ENCODE assay signal across 9 cellular contexts in the genomic region with DNA sequence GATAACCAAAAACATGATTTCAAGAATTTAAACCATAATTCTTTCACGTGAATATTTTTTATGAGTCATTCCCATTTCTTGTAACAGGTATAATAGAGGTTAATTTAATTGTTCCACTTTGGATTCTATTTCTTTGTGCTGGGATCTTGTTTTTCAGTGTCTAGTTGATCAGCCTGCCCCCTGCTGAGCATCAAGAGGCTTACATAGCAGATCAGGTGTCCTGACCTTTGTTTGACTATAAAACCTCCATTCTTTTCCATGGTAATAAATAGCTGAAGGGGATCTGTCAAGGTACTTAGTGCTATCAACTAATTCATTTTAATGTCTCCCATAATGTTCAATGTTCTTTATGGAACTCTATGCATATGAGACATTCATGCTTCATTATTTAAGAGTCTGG. TPM values are rescaled to one million over a fixed set of nuclear protein-coding genes. Genes with fewer than 3 reads are reported as not detected.
A peak's percentile ranks its signal among the peaks of the same experiment; 100 is the strongest.
DNase-seq lines count a peak whose midpoint lies in the region; ATAC-seq and TF ChIP-seq lines count a peak whose summit lies in the region.
"Had no signal": no experiment of that assay in that cellular context is flagged by ENCODE, and none has a peak within 500 bp of the region (broad histone marks: within the 10 kb centered on the region; RNA-seq: fewer than 3 reads in every experiment).

No MANE protein-coding gene starts in this region.

- peaks cover 43% of the 10 kb centered on the region for H3K36me3 ChIP-seq in mammary epithelial cell (ENCODE audit: insufficient read depth, low read length)

- peaks cover 21% of the 10 kb centered on the region for H3K4me1 ChIP-seq in mammary epithelial cell (ENCODE audit: insufficient read depth, low read length)

- peak overlapping the region; percentile 77 for H3K4me2 ChIP-seq in mammary epithelial cell (ENCODE audit: insufficient read depth, low read depth, low read length)

- H3K27me3 Mint-ChIP-seq in nephron progenitor cell (ENCODE audit: low read depth, poor library complexity) = peaks cover 3% of the 10 kb centered on the region

- no peaks in the 10 kb centered on the region for H3K36me3 Mint-ChIP-seq in nephron progenitor cell (ENCODE audit: low read depth)

- no peaks in the 10 kb centered on the region for H3K27me3 ChIP-seq in mammary epithelial cell (ENCODE audit: insufficient read depth, low read length)

- intact Hi-C loops in mammary epithelial cell (cut with micrococcal nuclease) = loop anchor here (2.0 kb wide), 1 partner anchor 192 kb away; no protein-coding TSS in a partner anchor

- H3K4me1 Mint-ChIP-seq in nephron progenitor cell = peaks cover 56% of the 10 kb centered on the region
- H3K4me1 Mint-ChIP-seq: activated B cell treated with CpG ODN at 0.5 μM for 24 hours had no signal

- no TSS peak for BruUV-seq in mammary epithelial cell (replicated peaks; lab: Mats Ljungman, UMichigan)

- no peak overlapping the region for H3K4me3 Mint-ChIP-seq in nephron progenitor cell
- H3K4me3 Mint-ChIP-seq: activated B cell treated with CpG ODN at 0.5 μM for 24 hours had no signal

- peak; percentile 4 for DNase-seq in NCI-H2227 (lab: John Stamatoyannopoulos, UW; ENCODE audit: unreplicated experiment)
- no peak for DNase-seq in NCI-H2227 treated with DMSO at 0.1 percent for 48 hours (lab: John Stamatoyannopoulos, UW)
- DNase-seq in NCI-H1417 treated with DMSO at 0.1 percent for 48 hours (lab: John Stamatoyannopoulos, UW) = peak; percentile 17
- DNase-seq in mammary epithelial cell = no peak
- no peak for DNase-seq in nephron progenitor cell
- DNase-seq: activated B cell treated with CpG ODN at 0.5 μM for 24 hours had no signal

- dilution Hi-C loops in mammary epithelial cell (cut with HindIII; ENCODE audit: low sequenced_read_pairs) = loop anchor here (5.0 kb wide), 1 partner anchor 42 kb away; the partner anchor contains the start of gene SFR1

- TF ChIP-seq CTCF in mammary epithelial cell (conservative IDR thresholded peaks at IDR 0.05 in 1 of 2, IDR thresholded peaks at IDR 0.05 in 1 of 2; ENCODE audit: extremely low read depth in 1 of 2, insufficient read depth in 1 of 2, low read depth in 1 of 2, low read length in 2 of 2) = peak; percentile 67 to 69
- peak; percentile 49 for TF ChIP-seq CTCF in nephron progenitor cell (IDR thresholded peaks at IDR 0.05)

- CTCF ChIA-PET in mammary epithelial cell (lab: Charles Lee; ENCODE audit: low non-redundant PET) = interaction anchor here (1.4 kb wide), 1 partner anchor 41 kb away, joined by 5 read pairs; the partner anchor contains the start of gene SFR1

- peak overlapping the region; percentile 68 to 99 (median 96) for H3K4me3 ChIP-seq in mammary epithelial cell (replicated peaks in 1 of 3; ENCODE audit: insufficient read depth in 1 of 3, low read depth in 2 of 3, low read length in 3 of 3)

- no peak overlapping the region for H3K27ac Mint-ChIP-seq in nephron progenitor cell
- H3K27ac Mint-ChIP-seq: activated B cell treated with CpG ODN at 0.5 μM for 24 hours had no signal

- H3K9ac ChIP-seq in mammary epithelial cell (ENCODE audit: insufficient read depth, low read length) = no peak overlapping the region

- peaks cover 98% of the 10 kb centered on the region for H3K79me2 ChIP-seq in mammary epithelial cell (ENCODE audit: insufficient read depth, low read length)

- H4K20me1 ChIP-seq in mammary epithelial cell (ENCODE audit: insufficient read depth, low read length) = no peaks in the 10 kb centered on the region

- WGBS in mammary epithelial cell (ENCODE audit: low coverage, missing lambda C conversion rate) = 0% methylated on average over 1 of the region's 1 CpG

- ATAC-seq in HG03520 (IDR thresholded peaks at IDR 0.05; ENCODE audit: unreplicated experiment) (no peak), HG03097 (IDR thresholded peaks at IDR 0.05; ENCODE audit: low FRiP score, unreplicated experiment) (no peak), HG03196 (IDR thresholded peaks at IDR 0.05; ENCODE audit: unreplicated experiment) (no peak)

- in situ Hi-C loops in mammary epithelial cell (cut with MboI; ENCODE audit: low sequenced_read_pairs in 2 of 2) = loop anchor here in 1 of 2 donors (5.0 kb wide), 1 partner anchor 42 kb away; the partner anchor contains the start of gene SFR1

- no peak overlapping the region for H2AFZ ChIP-seq in mammary epithelial cell (ENCODE audit: low read depth, low read length)

- peak overlapping the region; percentile 100 for H3K27ac ChIP-seq in mammary epithelial cell (ENCODE audit: insufficient read depth, low read depth, low read length)

- no peaks in the 10 kb centered on the region for H3K9me3 ChIP-seq in mammary epithelial cell (replicated peaks; ENCODE audit: insufficient read depth, low read length)

- no peaks in the 10 kb centered on the region for H3K9me3 Mint-ChIP-seq in nephron progenitor cell
- H3K9me3 Mint-ChIP-seq: activated B cell treated with CpG ODN at 0.5 μM for 24 hours had no signal

RNA-seq across cellular contexts. Expression of gene COL17A1, which starts 4.9 kb away (rescaled TPM):
- 1,000 to 10,000 TPM; 1,287 to 2,380 TPM for total RNA-seq in mammary epithelial cell
- polyA plus RNA-seq in mammary epithelial cell = 2,244 TPM
- polyA minus RNA-seq in mammary epithelial cell = 1,040 TPM
- total RNA-seq: activated B cell treated with CpG ODN at 0.5 μM for 24 hours had no signal

RNA-seq across cellular contexts. Expression of gene SFR1, which starts 41.2 kb away (rescaled TPM):
- 10 to 100 TPM in 1 of 2 donors, 1 to 10 TPM in 1; 5.8 to 16.4 TPM for total RNA-seq in mammary epithelial cell
- 7.9 TPM for polyA plus RNA-seq in mammary epithelial cell
- 7.0 TPM for polyA minus RNA-seq in mammary epithelial cell

Comparison
In these comparisons a context has a peak if more than half of its experiments do, and no peak if none do; other contexts are left out.
1. DNase-seq: peak in NCI-H2227 (single experiment) and NCI-H1417 treated with DMSO at 0.1 percent for 48 hours (single experiment); none in NCI-H2227 treated with DMSO at 0.1 percent for 48 hours (single experiment), mammary epithelial cell (single experiment) and nephron progenitor cell (single experiment).